Comparison of ENCODE assay signal across 1 cellular context in the genomic region with DNA sequence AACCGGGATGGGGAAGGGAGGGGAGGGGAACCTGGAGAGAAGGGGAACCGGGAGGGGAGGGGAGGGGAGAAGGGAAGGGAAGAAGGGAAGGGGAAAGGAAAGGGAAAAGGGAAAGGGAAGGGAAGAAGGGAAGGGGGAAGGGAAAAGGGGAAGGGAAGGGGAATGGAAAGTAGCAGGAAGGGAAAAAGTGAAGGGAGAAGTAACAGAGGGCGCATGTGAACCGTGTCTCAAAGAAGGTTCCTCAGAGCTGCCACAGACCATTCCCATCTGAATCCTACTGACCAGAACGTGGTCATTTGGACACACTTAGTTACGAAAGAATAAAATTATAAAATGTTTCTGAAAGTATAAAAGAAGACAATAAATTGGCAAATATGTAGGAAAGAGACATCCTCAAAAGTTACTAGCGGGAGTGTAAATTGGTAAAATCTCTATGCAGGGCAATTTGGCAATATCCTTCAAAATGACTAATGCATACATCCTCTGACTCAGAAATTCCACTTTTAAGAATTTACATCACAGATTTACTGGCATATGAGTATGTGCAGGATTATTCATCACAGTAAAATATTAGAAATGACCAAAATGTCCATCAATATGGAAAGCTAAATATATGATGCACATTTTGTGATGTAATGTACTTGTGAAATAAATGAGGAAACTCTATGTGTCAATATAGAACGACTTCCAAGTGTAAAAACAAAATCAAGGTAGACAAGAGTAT.
TF ChIP-seq lines count a peak whose summit lies in the region.

No MANE protein-coding gene starts in this region.

TF ChIP-seq in HCT116, 20 proteins besides CTCF, POLR2A, EP300 and RAD21 (continued from another document):
- peak; percentile 33; the same call in 1 of the 2 replicates for TF ChIP-seq FOSL1 (IDR thresholded peaks at IDR 0.05; ENCODE audit: low read depth)
- TF ChIP-seq SRF (IDR thresholded peaks at IDR 0.05; ENCODE audit: low read depth), result no peak
TF ChIP-seq in HCT116: peak in this region for 1.
